In the genomic region with DNA sequence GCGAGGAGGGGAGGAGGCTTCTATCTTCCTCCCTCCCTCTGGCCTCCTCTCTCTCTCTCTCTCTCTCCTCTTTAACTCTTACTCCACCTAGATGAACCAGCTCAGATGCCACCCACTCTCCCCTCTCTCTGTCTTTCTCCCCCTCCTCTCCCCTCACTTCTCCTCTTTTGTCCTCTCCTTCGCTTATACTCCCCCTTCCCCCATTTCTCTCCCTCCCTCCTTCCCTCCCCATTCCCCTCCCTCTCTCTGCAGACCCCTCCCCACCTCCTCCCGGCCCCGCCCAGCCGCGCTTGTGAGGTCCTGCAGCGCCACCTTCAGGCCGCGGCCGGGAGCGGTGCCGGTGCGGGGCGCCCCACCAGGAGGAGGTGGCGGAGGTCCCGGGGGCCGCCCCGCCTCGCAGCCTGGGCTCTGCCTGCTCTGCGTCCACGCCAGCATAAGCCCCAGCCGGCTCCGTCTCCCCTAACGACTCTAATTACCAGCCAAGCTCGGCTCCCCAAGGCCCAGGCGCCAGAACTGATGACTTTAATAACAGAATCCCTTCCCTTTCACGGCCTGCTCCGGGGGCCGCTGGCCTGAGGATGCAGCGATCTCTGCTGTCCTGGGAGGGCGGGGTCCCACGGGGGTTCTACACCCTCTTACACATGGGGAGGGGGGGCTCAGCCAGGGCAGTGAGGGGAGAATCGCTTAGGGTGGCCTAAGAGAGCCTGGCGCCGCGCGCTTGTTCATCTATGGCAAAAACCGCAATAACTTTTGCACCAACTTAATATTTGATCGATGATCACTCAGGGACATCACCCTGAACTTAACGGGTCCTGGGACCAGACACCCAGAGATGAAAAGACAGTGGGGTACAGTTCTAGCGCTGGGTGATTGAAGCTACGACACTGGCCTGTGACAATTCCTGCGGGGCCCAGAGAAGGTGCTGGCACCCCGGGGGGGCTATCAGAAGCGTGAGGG, we compare ENCODE assay signal across 8 cellular contexts.
DNase-seq lines count a peak whose midpoint lies in the region; ATAC-seq and TF ChIP-seq lines count a peak whose summit lies in the region.

No MANE protein-coding gene starts in this region.

- TF ChIP-seq CTCF in AG04449 (IDR thresholded peaks at IDR 0.05; ENCODE audit: insufficient read depth, low read length, missing control alignments) (peak; percentile 82), GM20000 (IDR thresholded peaks at IDR 0.05; ENCODE audit: extremely low read depth, missing control alignments) (peak; percentile 42), VCaP (conservative IDR thresholded peaks at IDR 0.05) (peak; percentile 83), fibroblast of pulmonary artery (IDR thresholded peaks at IDR 0.05; ENCODE audit: low read length, missing control alignments) (no peak), osteoblast (IDR thresholded peaks at IDR 0.05; ENCODE audit: extremely low read depth, low read depth, low read length) (peak; percentile 43)

- no peak overlapping the region for H3K27ac ChIP-seq in VCaP
- no peak overlapping the region for H3K27ac ChIP-seq in osteoblast (ENCODE audit: low read depth, low read length)

- POLR2A ChIA-PET in AG04449 (lab: Yijun Ruan, JAX), result no interaction called here

- H3K4me1 ChIP-seq in osteoblast (ENCODE audit: insufficient read depth, low read length), result peaks cover 18% of the 10 kb centered on the region

- H4K20me1 ChIP-seq in osteoblast (ENCODE audit: insufficient read depth, low read length), result no peaks in the 10 kb centered on the region

- peak overlapping the region; percentile 72 for H2AFZ ChIP-seq in osteoblast (ENCODE audit: low read length)

- ATAC-seq in HG03139 (IDR thresholded peaks at IDR 0.05; ENCODE audit: unreplicated experiment), result no peak

- no peaks in the 10 kb centered on the region for H3K36me3 ChIP-seq in osteoblast (ENCODE audit: insufficient read depth, low read length)

- H3K4me3 ChIP-seq in AG04449 (ENCODE audit: low read depth, low read length) (peak overlapping the region; percentile 34), fibroblast of pulmonary artery (replicated peaks; ENCODE audit: low read depth, low read length) (no peak overlapping the region), osteoblast (ENCODE audit: insufficient read depth, low read length) (peak overlapping the region; percentile 37)

- no peaks in the 10 kb centered on the region for H3K27me3 ChIP-seq in osteoblast (ENCODE audit: insufficient read depth, low read length)

- peaks cover under 1% of the 10 kb centered on the region for H3K9me3 ChIP-seq in osteoblast (ENCODE audit: low read depth, low read length)

- CTCF ChIA-PET in AG04449 (lab: Yijun Ruan, JAX), result interaction anchor here (0.5 to 3.0 kb wide), 28 partner anchors 8 to 855 kb away, joined by 3 to 17 read pairs (median 4); no protein-coding TSS in a partner anchor

- peak overlapping the region; percentile 50 for H3K4me2 ChIP-seq in osteoblast (ENCODE audit: insufficient read depth, low read length)

- DNase-seq in AG04449 (ENCODE audit: low read depth, low spot score), result no peak
- peak; percentile 55 for DNase-seq in GM20000 (ENCODE audit: low spot score)
- DNase-seq in fibroblast of pulmonary artery (ENCODE audit: low read depth), result peak; percentile 18
- peak; percentile 93 for DNase-seq in osteoblast (ENCODE audit: insufficient read length, low spot score, missing footprints)
- DNase-seq in NCI-H2196 (lab: John Stamatoyannopoulos, UW; ENCODE audit: unreplicated experiment), result no peak
- DNase-seq in NK-92 treated with Interleukin-12 subunit alpha and Interleukin-12 subunit beta, amount 100 ng/mL, for 24 hours (lab: John Stamatoyannopoulos, UW), result no peak

- no peaks in the 10 kb centered on the region for H3K79me2 ChIP-seq in osteoblast (ENCODE audit: insufficient read depth, low read length)

Comparison
In these comparisons a context has a peak if more than half of its experiments do, and no peak if none do; other contexts are left out.
1. DNase-seq: peak in GM20000 (single experiment), fibroblast of pulmonary artery (single experiment) and osteoblast (single experiment); none in AG04449 (single experiment), NCI-H2196 (single experiment) and NK-92 treated with Interleukin-12 subunit alpha and Interleukin-12 subunit beta, amount 100 ng/mL, for 24 hours (single experiment).